ENCODE assay signal across 8 cellular contexts in genomic region chr17:64599187-64599676, GRCh38.
DNase-seq lines count a peak whose midpoint lies in the region; ATAC-seq and TF ChIP-seq lines count a peak whose summit lies in the region.

No MANE protein-coding gene starts in this region.

- H3K4me3 ChIP-seq in GM12865 (ENCODE audit: low read depth, low read length) (no peak overlapping the region), foreskin fibroblast (ENCODE audit: low read depth in 1 of 2, low read length in 2 of 2) (no peak overlapping the region)

- peak overlapping the region; percentile 85 for H3K27ac Mint-ChIP-seq in activated naive CD8-positive, alpha-beta T cell treated with anti-CD3 and anti-CD28 coated beads for 36 hours

- DNase-seq in GM12865 (ENCODE audit: low read depth) (peak; percentile 6), T-helper 1 cell (peak; percentile 19 to 72 (median 36)), foreskin fibroblast (no peak), NCI-H2196 treated with DMSO at 0.1 percent for 48 hours (lab: John Stamatoyannopoulos, UW; ENCODE audit: unreplicated experiment) (no peak), iPS-NIHi11 (ENCODE audit: low spot score) (no peak)
- DNase-seq in activated naive CD8-positive, alpha-beta T cell treated with anti-CD3 and anti-CD28 coated beads for 36 hours, result peak; percentile 46
- DNase-seq in stimulated activated CD4-positive, alpha-beta T cell treated with anti-CD3 and anti-CD28 coated beads, TNF-alpha, amount 100 ng/mL, for 4 hours (ENCODE audit: low read depth in 3 of 3), result peak; percentile 1 to 21 (median 10)

- H3K9me3 Mint-ChIP-seq in activated naive CD8-positive, alpha-beta T cell treated with anti-CD3 and anti-CD28 coated beads for 36 hours, result no peaks in the 10 kb centered on the region

- H3K4me1 Mint-ChIP-seq in activated naive CD8-positive, alpha-beta T cell treated with anti-CD3 and anti-CD28 coated beads for 36 hours, result peaks cover 28% of the 10 kb centered on the region

- H3K4me3 Mint-ChIP-seq in activated naive CD8-positive, alpha-beta T cell treated with anti-CD3 and anti-CD28 coated beads for 36 hours, result peak overlapping the region; percentile 74

- no peaks in the 10 kb centered on the region for H3K27me3 Mint-ChIP-seq in activated naive CD8-positive, alpha-beta T cell treated with anti-CD3 and anti-CD28 coated beads for 36 hours

- TF ChIP-seq CTCF in GM12865 (IDR thresholded peaks at IDR 0.05; ENCODE audit: insufficient read depth, low read depth, low read length, missing control alignments) (no peak), foreskin fibroblast (IDR thresholded peaks at IDR 0.05; ENCODE audit: low read depth, low read length) (no peak)

- H3K36me3 Mint-ChIP-seq in activated naive CD8-positive, alpha-beta T cell treated with anti-CD3 and anti-CD28 coated beads for 36 hours, result peaks cover 8% of the 10 kb centered on the region

- peak; percentile 89 for ATAC-seq in HG02642 (IDR thresholded peaks at IDR 0.05; ENCODE audit: poor library complexity, unreplicated experiment)

Comparison
In these comparisons a context has a peak if more than half of its experiments do, and no peak if none do; other contexts are left out.
1. DNase-seq: peak in GM12865 (single experiment), T-helper 1 cell (5 of 5), activated naive CD8-positive, alpha-beta T cell treated with anti-CD3 and anti-CD28 coated beads for 36 hours (single experiment) and stimulated activated CD4-positive, alpha-beta T cell treated with anti-CD3 and anti-CD28 coated beads, TNF-alpha, amount 100 ng/mL, for 4 hours (3 of 3); none in foreskin fibroblast (0 of 2), NCI-H2196 treated with DMSO at 0.1 percent for 48 hours (single experiment) and iPS-NIHi11 (single experiment).